Comparison of ENCODE assay signal across 17 cellular contexts in genomic region chr14:62017651-62018230, GRCh38.
A peak's percentile ranks its signal among the peaks of the same experiment; 100 is the strongest.
DNase-seq lines count a peak whose midpoint lies in the region; ATAC-seq, FAIRE-seq and TF ChIP-seq lines count a peak whose summit lies in the region.
"Had no signal": no experiment of that assay in that cellular context is flagged by ENCODE, and none has a peak within 500 bp of the region (broad histone marks: within the 10 kb centered on the region; RNA-seq: fewer than 3 reads in every experiment).

No MANE protein-coding gene starts in this region.

- H3K9me3 ChIP-seq in RWPE2 (ENCODE audit: severe bottlenecking) (no peaks in the 10 kb centered on the region), keratinocyte (ENCODE audit: control insufficient read depth, low read depth, low read length) (no peaks in the 10 kb centered on the region)
- H3K9me3 ChIP-seq: A549, BE2C had no signal

- TF ChIP-seq CTCF in RWPE2 (IDR thresholded peaks at IDR 0.05; ENCODE audit: poor library complexity, severe bottlenecking) (no peak), epithelial cell of esophagus (IDR thresholded peaks at IDR 0.05; ENCODE audit: insufficient read depth, low read depth, low read length, missing control alignments) (no peak), keratinocyte (optimal IDR thresholded peaks at IDR 0.05 in 1 of 3, IDR thresholded peaks at IDR 0.05 in 1 of 3, conservative IDR thresholded peaks at IDR 0.05 in 1 of 3; ENCODE audit: extremely low read depth in 1 of 3, insufficient read depth in 2 of 3, low read length in 3 of 3) (no peak), nephron progenitor cell (IDR thresholded peaks at IDR 0.05) (no peak)

- no peaks in the 10 kb centered on the region for H3K4me1 Mint-ChIP-seq in nephron progenitor cell
- H3K4me1 Mint-ChIP-seq: CD4-positive, alpha-beta memory T cell had no signal

- H2AFZ ChIP-seq in keratinocyte (ENCODE audit: control insufficient read depth, low read length) = no peak overlapping the region

- no peak overlapping the region for H3K4me2 ChIP-seq in keratinocyte (ENCODE audit: control insufficient read depth, extremely low read depth, insufficient read depth, low read depth, low read length)
- H3K4me2 ChIP-seq: A549 had no signal

- H3K27ac Mint-ChIP-seq in nephron progenitor cell = no peak overlapping the region
- H3K27ac Mint-ChIP-seq: CD4-positive, alpha-beta memory T cell had no signal

- H3K9ac ChIP-seq in keratinocyte (ENCODE audit: control insufficient read depth, extremely low read depth, insufficient read depth, low read length) = no peak overlapping the region

- dilution Hi-C loops in keratinocyte (cut with MboI; ENCODE audit: extremely low pct_ligation_motif_present, low sequenced_read_pairs) = no loop called here

- no peaks in the 10 kb centered on the region for H3K36me3 Mint-ChIP-seq in nephron progenitor cell (ENCODE audit: low read depth)
- H3K36me3 Mint-ChIP-seq: CD4-positive, alpha-beta memory T cell had no signal

- H3K27me3 ChIP-seq in RWPE2 (ENCODE audit: insufficient read depth, poor library complexity, severe bottlenecking) = no peaks in the 10 kb centered on the region
- no peaks in the 10 kb centered on the region for H3K27me3 ChIP-seq in keratinocyte (ENCODE audit: control insufficient read depth, extremely low read depth, insufficient read depth, low read length)

- H3K36me3 ChIP-seq in RWPE2 (ENCODE audit: low read depth) = no peaks in the 10 kb centered on the region
- H3K36me3 ChIP-seq in keratinocyte (ENCODE audit: control insufficient read depth in 2 of 2, extremely low read depth in 1 of 2, insufficient read depth in 2 of 2, low read length in 2 of 2) = no peaks in the 10 kb centered on the region
- H3K36me3 ChIP-seq: BE2C had no signal

- no peak overlapping the region for H3K27ac ChIP-seq in RWPE2 (ENCODE audit: poor library complexity, severe bottlenecking)
- no peak overlapping the region for H3K27ac ChIP-seq in keratinocyte (ENCODE audit: control insufficient read depth, insufficient read depth, low read length)
- H3K27ac ChIP-seq: A549, C4-2B had no signal

- no peaks in the 10 kb centered on the region for H3K9me3 Mint-ChIP-seq in nephron progenitor cell

- ATAC-seq in RWPE2 (ENCODE audit: low read depth) = peak; percentile 42; the same call in 1 of the 3 replicates
- ATAC-seq: A549, HCT116 had no signal

- H3K79me2 ChIP-seq in keratinocyte (ENCODE audit: control insufficient read depth, insufficient read depth, low read length) = no peaks in the 10 kb centered on the region

- peak; percentile 5 for FAIRE-seq in keratinocyte (lab: Jason Lieb, UNC)
- FAIRE-seq in urothelium cell line (lab: Jason Lieb, UNC) = peak; percentile 82
- FAIRE-seq: A549, D721Med, GM12892, GM19239 had no signal

- no peak overlapping the region for H3K4me3 Mint-ChIP-seq in nephron progenitor cell
- H3K4me3 Mint-ChIP-seq: CD4-positive, alpha-beta memory T cell had no signal

- H3K4me1 ChIP-seq in RWPE2 (ENCODE audit: insufficient read depth, poor library complexity, severe bottlenecking) (no peaks in the 10 kb centered on the region), keratinocyte (ENCODE audit: control insufficient read depth, extremely low read depth, insufficient read depth, low read length) (peaks cover 3% of the 10 kb centered on the region)
- H3K4me1 ChIP-seq: A549, BE2C had no signal

- DNase-seq in RWPE2 (ENCODE audit: low spot score) = no peak
- DNase-seq in epithelial cell of esophagus (ENCODE audit: low read depth) = peak; percentile 31
- no peak for DNase-seq in keratinocyte (ENCODE audit: low read depth, low spot score)
- no peak for DNase-seq in urothelium cell line (ENCODE audit: low spot score)
- no peak for DNase-seq in DMS153 (lab: John Stamatoyannopoulos, UW)
- DNase-seq in nephron progenitor cell = no peak
- no peak for DNase-seq in OCI-M1 (lab: John Stamatoyannopoulos, UW)
- DNase-seq: BE2C; CD4-positive, alpha-beta memory T cell; DND-41; GDM1 had no signal

- H3K9me1 ChIP-seq in keratinocyte (ENCODE audit: control insufficient read depth, extremely low read depth, insufficient read depth, low read length) = no peaks in the 10 kb centered on the region

- H3K4me3 ChIP-seq in RWPE2 (ENCODE audit: severe bottlenecking) (no peak overlapping the region), epithelial cell of esophagus (ENCODE audit: low read length) (no peak overlapping the region), keratinocyte (ENCODE audit: control insufficient read depth in 2 of 3, extremely low read depth in 1 of 3, insufficient read depth in 2 of 3, low read depth in 1 of 3, low read length in 3 of 3) (no peak overlapping the region)
- H3K4me3 ChIP-seq: A549 had no signal

- no peaks in the 10 kb centered on the region for H4K20me1 ChIP-seq in keratinocyte (ENCODE audit: control insufficient read depth, extremely low read depth, insufficient read depth, low read length)

- H3K27me3 Mint-ChIP-seq in nephron progenitor cell (ENCODE audit: low read depth, poor library complexity) = no peaks in the 10 kb centered on the region
